ENCODE assay signal across 30 cellular contexts in genomic region chr6:109321752-109322151, GRCh38.
"Had no signal": no experiment of that assay in that cellular context is flagged by ENCODE, and none has a peak within 500 bp of the region (broad histone marks: within the 10 kb centered on the region; RNA-seq: fewer than 3 reads in every experiment).

No MANE protein-coding gene starts in this region.

- H3K9me3 ChIP-seq: MG63 had no signal

- H3K4me2 ChIP-seq: PC-9 had no signal

- H3K4me3 ChIP-seq: MG63, PC-9 had no signal

- H3K36me3 ChIP-seq: MG63 had no signal

- DNase-seq: activated B cell treated with CpG ODN at 0.5 μM for 24 hours; activated CD4-positive, alpha-beta memory T cell treated with anti-CD3 and anti-CD28 coated beads for 36 hours; activated CD4-positive, alpha-beta T cell treated with anti-CD3 and anti-CD28 coated beads for 4 hours; activated CD4-positive, alpha-beta T cell treated with anti-CD3 and anti-CD28 coated beads, Interleukin-2, amount 50 U/mL, for 1 hour; activated CD4-positive, CD25-positive, alpha-beta regulatory T cell treated with anti-CD3 and anti-CD28 coated beads, Interleukin-2, amount 50 U/mL, for 72 hours; activated CD8-positive, alpha-beta memory T cell treated with anti-CD3 and anti-CD28 coated beads, Interleukin-2, amount 50 U/mL, for 4 hours; activated naive CD4-positive, alpha-beta T cell treated with anti-CD3 and anti-CD28 coated beads, Interleukin-2, amount 10 ng/mL, durations not matched to agents 7 days and 5 days; activated naive CD8-positive, alpha-beta T cell treated with anti-CD3 and anti-CD28 coated beads, Interleukin-2, amount 50 U/mL, for 24 hours; activated T-cell treated with anti-CD3 and anti-CD28 coated beads for 4 hours; activated T-cell treated with anti-CD3 and anti-CD28 coated beads, Interleukin-2, amount 50 U/mL, for 4 hours; anterior cingulate cortex; caudate nucleus; cerebellar nuclear complex; Kasumi-1; KG1; MG63; NCI-H1048; NCI-H146; NCI-H187; NCI-H2081 treated with DMSO at 0.1 percent for 48 hours; NCI-H345; NCI-H524 treated with DMSO at 0.1 percent for 48 hours; NK-92 treated with Interleukin-12 subunit alpha and Interleukin-12 subunit beta, amount 100 ng/mL, for 24 hours; PC-9; Right ventricle myocardium superior; SW 1271; T-helper 1 cell; T-helper 2 cell; T-helper 9 cell had no signal

- H3K27ac ChIP-seq: PC-9, VCaP had no signal

- H3K27me3 ChIP-seq: MG63 had no signal
